ENCODE assay signal across 9 cellular contexts in the genomic region with DNA sequence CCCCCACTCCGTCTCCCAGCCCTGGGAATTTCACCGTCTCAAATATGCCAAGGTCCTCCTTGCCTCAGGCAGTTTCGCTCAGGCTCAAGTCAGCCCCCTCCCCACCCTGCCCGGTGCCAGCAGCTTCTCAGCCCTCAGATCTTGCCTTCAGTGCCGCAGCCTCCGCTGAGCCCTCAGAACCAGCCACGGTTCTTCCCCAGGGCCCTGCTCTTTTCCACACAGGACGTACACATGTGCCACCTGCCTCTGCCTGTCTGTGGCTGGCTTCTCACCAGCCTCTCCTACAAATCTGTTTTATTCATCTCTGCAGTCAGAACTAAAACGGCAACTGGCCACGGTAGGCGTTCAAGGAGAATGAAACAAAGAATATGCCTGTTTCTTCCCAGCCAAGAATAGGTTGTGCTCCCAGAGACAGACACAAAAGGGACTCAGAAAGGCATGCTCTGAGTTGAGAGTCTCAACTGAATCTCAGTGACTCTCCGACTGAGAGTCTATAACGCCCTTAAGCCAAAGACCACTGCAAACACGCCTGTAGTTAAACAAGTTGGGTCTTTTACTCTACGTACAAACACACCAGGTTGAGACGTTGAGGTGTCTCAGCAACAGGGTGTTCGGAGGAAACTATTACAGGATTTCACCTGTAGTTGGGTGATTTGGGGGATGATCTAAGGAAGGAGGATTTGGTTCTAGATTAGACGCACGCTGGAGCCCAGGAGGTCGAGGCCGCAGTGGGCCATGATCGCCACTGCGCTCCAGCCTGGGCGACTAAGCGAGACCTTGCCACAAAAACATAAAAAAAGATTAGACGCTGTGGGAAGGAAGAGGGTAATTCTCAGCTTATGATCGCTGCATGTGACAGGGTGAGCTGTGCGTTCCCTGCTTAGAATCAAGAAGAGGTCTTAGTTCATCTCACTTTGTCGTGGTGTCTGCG. TPM values are rescaled to one million over a fixed set of nuclear protein-coding genes. Genes with fewer than 3 reads are reported as not detected.
DNase-seq lines count a peak whose midpoint lies in the region; ATAC-seq, FAIRE-seq and TF ChIP-seq lines count a peak whose summit lies in the region.
"Had no signal": no experiment of that assay in that cellular context is flagged by ENCODE, and none has a peak within 500 bp of the region (broad histone marks: within the 10 kb centered on the region; RNA-seq: fewer than 3 reads in every experiment).

No MANE protein-coding gene starts in this region.

- peaks cover 11% of the 10 kb centered on the region for H3F3A ChIP-seq in Loucy (ENCODE audit: low read depth)

- 52% methylated on average over 27 of the region's 30 CpGs for WGBS in mammary epithelial cell (ENCODE audit: low coverage, missing lambda C conversion rate)

- no peaks in the 10 kb centered on the region for H3K36me3 Mint-ChIP-seq in naive thymus-derived CD8-positive, alpha-beta T cell

- H4K20me1 ChIP-seq in Loucy (ENCODE audit: insufficient read depth, low read length, poor library complexity, severe bottlenecking): no peaks in the 10 kb centered on the region
- no peaks in the 10 kb centered on the region for H4K20me1 ChIP-seq in mammary epithelial cell (ENCODE audit: insufficient read depth, low read length)

- H3K9ac ChIP-seq in Loucy (ENCODE audit: low read depth, low read length, poor library complexity, severe bottlenecking) (peak overlapping the region; percentile 95), mammary epithelial cell (ENCODE audit: insufficient read depth, low read length) (peak overlapping the region; percentile 80)

- POLR2A ChIA-PET in naive thymus-derived CD8-positive, alpha-beta T cell (lab: Charles Lee): interaction anchor here (0.7 to 3.3 kb wide), 19 partner anchors 10 to 268 kb away, joined by 3 to 34 read pairs (median 6); a partner anchor contains a TSS

- DNase-seq in GM12891 (ENCODE audit: insufficient read length, low spot score): no peak
- DNase-seq in mammary epithelial cell: no peak
- peak in 2 of 10 donors; percentile 15 to 16 for DNase-seq in naive thymus-derived CD8-positive, alpha-beta T cell
- DNase-seq in DMS 273 (lab: John Stamatoyannopoulos, UW; ENCODE audit: unreplicated experiment): no peak
- DNase-seq in GF-D8 (lab: John Stamatoyannopoulos, UW): no peak

- H3K27ac ChIP-seq in mammary epithelial cell (ENCODE audit: insufficient read depth, low read depth, low read length): peak overlapping the region; percentile 53

- peak overlapping the region; percentile 71 to 98 (median 94) for H3K27ac Mint-ChIP-seq in naive thymus-derived CD8-positive, alpha-beta T cell

- no TSS peak for BruUV-seq in mammary epithelial cell (replicated peaks; lab: Mats Ljungman, UMichigan)

- FAIRE-seq in GM12891 (lab: Jason Lieb, UNC): peak; percentile 52

- H3K9me3 ChIP-seq in Loucy (ENCODE audit: insufficient read depth, low read depth, low read length) (no peaks in the 10 kb centered on the region), mammary epithelial cell (replicated peaks; ENCODE audit: insufficient read depth, low read length) (no peaks in the 10 kb centered on the region)

- H2AFZ ChIP-seq in Loucy (ENCODE audit: low read length) (peak overlapping the region; percentile 98; the same call in 1 of the 2 replicates), mammary epithelial cell (ENCODE audit: low read depth, low read length) (peak overlapping the region; percentile 90)

- H3K79me2 ChIP-seq in Loucy (ENCODE audit: insufficient read depth, low read length) (peaks cover 28% of the 10 kb centered on the region), mammary epithelial cell (ENCODE audit: insufficient read depth, low read length) (peaks cover 43% of the 10 kb centered on the region)

- CTCF ChIA-PET in mammary epithelial cell (lab: Charles Lee; ENCODE audit: low non-redundant PET): no interaction called here

- H3K4me1 ChIP-seq in Loucy (ENCODE audit: insufficient read depth, low read length, poor library complexity, severe bottlenecking) (peaks cover 26% of the 10 kb centered on the region), mammary epithelial cell (ENCODE audit: insufficient read depth, low read length) (peaks cover 14% of the 10 kb centered on the region)

- no peak for TF ChIP-seq CTCF in Loucy (conservative IDR thresholded peaks at IDR 0.05; ENCODE audit: low read length)
- TF ChIP-seq CTCF in mammary epithelial cell (conservative IDR thresholded peaks at IDR 0.05 in 1 of 2, IDR thresholded peaks at IDR 0.05 in 1 of 2; ENCODE audit: extremely low read depth in 1 of 2, insufficient read depth in 1 of 2, low read depth in 1 of 2, low read length in 2 of 2): no peak

- H3K4me3 Mint-ChIP-seq in naive thymus-derived CD8-positive, alpha-beta T cell: peak overlapping the region; percentile 80 to 95 (median 91)

- ATAC-seq in naive thymus-derived CD8-positive, alpha-beta T cell: peak; percentile 7 to 13
- ATAC-seq in GM19463 (IDR thresholded peaks at IDR 0.05; ENCODE audit: unreplicated experiment) (no peak), GM21447 (IDR thresholded peaks at IDR 0.05; ENCODE audit: unreplicated experiment) (no peak)

- H3K9me2 ChIP-seq in Loucy (replicated peaks; ENCODE audit: low read depth, low read length): no peaks in the 10 kb centered on the region

- dilution Hi-C loops in mammary epithelial cell (cut with HindIII; ENCODE audit: low sequenced_read_pairs): no loop called here

- H3K27me3 ChIP-seq in Loucy (ENCODE audit: insufficient read depth, low read length, poor library complexity, severe bottlenecking) (no peaks in the 10 kb centered on the region), mammary epithelial cell (ENCODE audit: insufficient read depth, low read length) (no peaks in the 10 kb centered on the region)

- intact Hi-C loops in mammary epithelial cell (cut with micrococcal nuclease): loop anchor here (2.0 kb wide), 1 partner anchor 60 kb away; a partner anchor contains a TSS

- no peak for TF ChIP-seq POLR2A in GM12891 (IDR thresholded peaks at IDR 0.05; ENCODE audit: low read depth, low read length)

- in situ Hi-C loops in mammary epithelial cell (cut with MboI; ENCODE audit: low sequenced_read_pairs in 2 of 2): loop anchor here (10.0 kb wide), 2 partner anchors 96 to 106 kb away; a partner anchor contains a TSS

- H3K27me3 Mint-ChIP-seq in naive thymus-derived CD8-positive, alpha-beta T cell: peaks cover 0 to 7% (median 2%) of the 10 kb centered on the region in 5 donors

- no peaks in the 10 kb centered on the region for H3K36me3 ChIP-seq in Loucy (ENCODE audit: insufficient read depth, low read length)
- H3K36me3 ChIP-seq in mammary epithelial cell (ENCODE audit: insufficient read depth, low read length): no peaks in the 10 kb centered on the region

- H3K9me3 Mint-ChIP-seq in naive thymus-derived CD8-positive, alpha-beta T cell: peaks cover 0 to 3% (median 0%) of the 10 kb centered on the region in 9 donors

- H3K4me3 ChIP-seq in Loucy (ENCODE audit: low read length, poor library complexity, severe bottlenecking): peak overlapping the region; percentile 85
- peak overlapping the region; percentile 64 to 83 (median 81) for H3K4me3 ChIP-seq in mammary epithelial cell (replicated peaks in 1 of 3; ENCODE audit: insufficient read depth in 1 of 3, low read depth in 2 of 3, low read length in 3 of 3)

- H3K4me1 Mint-ChIP-seq in naive thymus-derived CD8-positive, alpha-beta T cell: peaks cover 17 to 30% (median 30%) of the 10 kb centered on the region in 4 donors

- H3K4me2 ChIP-seq in Loucy (ENCODE audit: low read depth, low read length, poor library complexity, severe bottlenecking) (peak overlapping the region; percentile 100), mammary epithelial cell (ENCODE audit: insufficient read depth, low read depth, low read length) (peak overlapping the region; percentile 88)

TF ChIP-seq in GM12891, 5 proteins besides CTCF, POLR2A, EP300 and RAD21:
- TF ChIP-seq SPI1 (IDR thresholded peaks at IDR 0.05; ENCODE audit: low read depth, low read length): no peak
TF ChIP-seq in GM12891: peak in this region for 0.

RNA-seq across cellular contexts. Expression of a gene that starts 10.5 kb away (rescaled TPM):
- 0.23 TPM for polyA plus RNA-seq in GM12891 (2012; ENCODE audit: low read depth, missing spikeins)
- total RNA-seq in mammary epithelial cell: under 1 TPM in 1 of 2 donors, not detected in 1; under 0.01 TPM
- polyA plus RNA-seq in mammary epithelial cell: 0.02 TPM
- not detected for polyA minus RNA-seq in mammary epithelial cell
- total RNA-seq in naive thymus-derived CD8-positive, alpha-beta T cell: not detected
- not detected for polyA plus RNA-seq in naive thymus-derived CD8-positive, alpha-beta T cell

RNA-seq across cellular contexts. Expression of a gene that starts 13.9 kb away (rescaled TPM):
- polyA plus RNA-seq in GM12891 (2012; ENCODE audit: low read depth, missing spikeins): 118 TPM
- 10 to 100 TPM; 52.3 to 80.7 TPM for total RNA-seq in mammary epithelial cell
- polyA plus RNA-seq in mammary epithelial cell: 43.7 TPM
- 19.0 TPM for polyA minus RNA-seq in mammary epithelial cell
- 100 to 1,000 TPM; 278 to 298 TPM for total RNA-seq in naive thymus-derived CD8-positive, alpha-beta T cell
- 100 to 1,000 TPM in 2 of 3 donors, 10 to 100 TPM in 1; 98.7 to 126 (median 121) TPM for polyA plus RNA-seq in naive thymus-derived CD8-positive, alpha-beta T cell

RNA-seq across cellular contexts. Expression of a gene that starts 41.4 kb away (rescaled TPM):
- 0.09 TPM for polyA plus RNA-seq in GM12891 (2012; ENCODE audit: low read depth, missing spikeins)
- under 1 TPM in 1 of 2 donors, not detected in 1; 0.17 TPM for total RNA-seq in mammary epithelial cell
- polyA plus RNA-seq in mammary epithelial cell: not detected
- not detected for polyA minus RNA-seq in mammary epithelial cell
- total RNA-seq in naive thymus-derived CD8-positive, alpha-beta T cell: not detected
- not detected for polyA plus RNA-seq in naive thymus-derived CD8-positive, alpha-beta T cell
- total RNA-seq: T-helper 2 cell treated with Interferon-gamma antibody and Interleukin-4, amounts not matched to agents 100 ng/mL and 5 ng/mL, for 36 hours had no signal

RNA-seq across cellular contexts. Expression of a gene that starts 41.6 kb away (rescaled TPM):
- 20.4 TPM for polyA plus RNA-seq in GM12891 (2012; ENCODE audit: low read depth, missing spikeins)
- 10 to 100 TPM; 62.3 to 67.0 TPM for total RNA-seq in mammary epithelial cell
- 48.3 TPM for polyA plus RNA-seq in mammary epithelial cell
- polyA minus RNA-seq in mammary epithelial cell: 33.1 TPM
- total RNA-seq in naive thymus-derived CD8-positive, alpha-beta T cell: 10 to 100 TPM; 66.9 to 73.2 TPM
- polyA plus RNA-seq in naive thymus-derived CD8-positive, alpha-beta T cell: 10 to 100 TPM; 30.6 to 46.6 (median 38.3) TPM

RNA-seq across cellular contexts. Expression of a gene that starts 43.4 kb away (rescaled TPM):
- not detected for polyA plus RNA-seq in GM12891 (2012; ENCODE audit: low read depth, missing spikeins)
- not detected for total RNA-seq in mammary epithelial cell
- polyA plus RNA-seq in mammary epithelial cell: not detected
- polyA minus RNA-seq in mammary epithelial cell: not detected
- not detected for total RNA-seq in naive thymus-derived CD8-positive, alpha-beta T cell
- polyA plus RNA-seq in naive thymus-derived CD8-positive, alpha-beta T cell: not detected
- total RNA-seq: T-helper 2 cell treated with Interferon-gamma antibody and Interleukin-4, amounts not matched to agents 100 ng/mL and 5 ng/mL, for 36 hours had no signal

Comparison
In these comparisons a context has a peak if more than half of its experiments do, and no peak if none do; other contexts are left out.
1. ATAC-seq: peak in naive thymus-derived CD8-positive, alpha-beta T cell (2 of 2); none in GM19463 (single experiment) and GM21447 (single experiment).